ENCODE assay signal across 12 cellular contexts in genomic region chr10:14545827-14546226, GRCh38.
A peak's percentile ranks its signal among the peaks of the same experiment; 100 is the strongest.
DNase-seq lines count a peak whose midpoint lies in the region; ATAC-seq and TF ChIP-seq lines count a peak whose summit lies in the region.
"Had no signal": no experiment of that assay in that cellular context is flagged by ENCODE, and none has a peak within 500 bp of the region (broad histone marks: within the 10 kb centered on the region; RNA-seq: fewer than 3 reads in every experiment).

No MANE protein-coding gene starts in this region.

- POLR2A ChIA-PET in CD4-positive, alpha-beta memory T cell (lab: Charles Lee; ENCODE audit: partially characterized antibody), result interaction anchor here (0.9 to 4.5 kb wide), 6 partner anchors 7 to 47 kb away, joined by 3 to 50 read pairs (median 4); no protein-coding TSS in a partner anchor

- H3K27ac Mint-ChIP-seq in CD4-positive, alpha-beta memory T cell, result peak overlapping the region; percentile 26 to 94 (median 73)
- H3K27ac Mint-ChIP-seq in central memory CD8-positive, alpha-beta T cell (ENCODE audit: low read depth), result peak overlapping the region; percentile 57

- no peaks in the 10 kb centered on the region for H3K9me3 Mint-ChIP-seq in CD4-positive, alpha-beta memory T cell
- no peaks in the 10 kb centered on the region for H3K9me3 Mint-ChIP-seq in central memory CD8-positive, alpha-beta T cell

- peaks cover 94% of the 10 kb centered on the region for H3K4me1 ChIP-seq in CD4-positive, alpha-beta memory T cell (ENCODE audit: insufficient read depth, low read length)
- H3K4me1 ChIP-seq: colonic mucosa had no signal

- H3K36me3 ChIP-seq in CD4-positive, alpha-beta memory T cell (ENCODE audit: insufficient read depth, low read length), result peaks cover 24% of the 10 kb centered on the region
- H3K36me3 ChIP-seq: colonic mucosa had no signal

- no peaks in the 10 kb centered on the region for H3K27me3 ChIP-seq in CD4-positive, alpha-beta memory T cell (ENCODE audit: insufficient read depth, low read length)
- H3K27me3 ChIP-seq: colonic mucosa had no signal

- ATAC-seq in central memory CD8-positive, alpha-beta T cell (replicated peaks; ENCODE audit: extremely low read depth, poor library complexity, severe bottlenecking), result no peak
- no peak for ATAC-seq in GM21723 (IDR thresholded peaks at IDR 0.05; ENCODE audit: unreplicated experiment)

- DNase-seq in CD4-positive, alpha-beta memory T cell, result no peak
- DNase-seq in LNCaP clone FGC (ENCODE audit: low read depth) (peak; percentile 17), myocyte (ENCODE audit: low read depth) (peak; percentile 55), MV-4-11 (lab: John Stamatoyannopoulos, UW) (no peak), activated gamma-delta T cell treated with Interleukin-2 at 50 U/mL for 16 hours (no peak), DMS79 treated with DMSO at 0.1 percent for 48 hours (lab: John Stamatoyannopoulos, UW) (no peak)
- no peak for DNase-seq in central memory CD8-positive, alpha-beta T cell (ENCODE audit: low spot score in 2 of 2)
- DNase-seq: activated T-cell treated with anti-CD3 and anti-CD28 coated beads, Interleukin-2, amount 50 U/mL, for 1 hour; colonic mucosa; hypothalamus; NCI-H69 had no signal

- no peaks in the 10 kb centered on the region for H3K9me3 ChIP-seq in CD4-positive, alpha-beta memory T cell (ENCODE audit: control insufficient read depth in 1 of 2, low read length in 2 of 2)
- H3K9me3 ChIP-seq: colonic mucosa had no signal

- no peaks in the 10 kb centered on the region for H3K27me3 Mint-ChIP-seq in CD4-positive, alpha-beta memory T cell
- H3K27me3 Mint-ChIP-seq in central memory CD8-positive, alpha-beta T cell, result no peaks in the 10 kb centered on the region

- H3K27ac ChIP-seq in CD4-positive, alpha-beta memory T cell (ENCODE audit: low read depth, low read length), result no peak overlapping the region
- H3K27ac ChIP-seq: colonic mucosa had no signal

- CTCF ChIA-PET in CD4-positive, alpha-beta memory T cell (lab: Charles Lee; ENCODE audit: partially characterized antibody), result interaction anchor here (1.0 to 3.5 kb wide), 4 partner anchors 9 to 103 kb away, joined by 3 to 21 read pairs (median 4); no protein-coding TSS in a partner anchor

- H3K4me1 Mint-ChIP-seq in CD4-positive, alpha-beta memory T cell, result peaks cover 72 to 96% (median 83%) of the 10 kb centered on the region in 4 donors
- peaks cover 91% of the 10 kb centered on the region for H3K4me1 Mint-ChIP-seq in central memory CD8-positive, alpha-beta T cell

- peaks cover 35 to 70% of the 10 kb centered on the region in 2 donors for H3K36me3 Mint-ChIP-seq in CD4-positive, alpha-beta memory T cell
- peaks cover 35% of the 10 kb centered on the region for H3K36me3 Mint-ChIP-seq in central memory CD8-positive, alpha-beta T cell (ENCODE audit: insufficient read depth)

- H3K4me3 ChIP-seq in CD4-positive, alpha-beta memory T cell (ENCODE audit: low read length in 2 of 2), result no peak overlapping the region
- no peak overlapping the region for H3K4me3 ChIP-seq in LNCaP clone FGC (ENCODE audit: low read depth, low read length)
- H3K4me3 ChIP-seq: colonic mucosa had no signal

- H3K4me3 Mint-ChIP-seq in CD4-positive, alpha-beta memory T cell, result peak overlapping the region in 1 of 8 donors; percentile 38
- H3K4me3 Mint-ChIP-seq in central memory CD8-positive, alpha-beta T cell, result no peak overlapping the region

- no peak for TF ChIP-seq CTCF in LNCaP clone FGC (IDR thresholded peaks at IDR 0.05; ENCODE audit: control insufficient read depth, extremely low read depth, insufficient read depth)

- intact Hi-C loops in CD4-positive, alpha-beta memory T cell (cut with micrococcal nuclease), result no loop called here

Comparison
In these comparisons a context has a peak if more than half of its experiments do, and no peak if none do; other contexts are left out.
1. DNase-seq: peak in LNCaP clone FGC (single experiment) and myocyte (single experiment); none in CD4-positive, alpha-beta memory T cell (0 of 5), central memory CD8-positive, alpha-beta T cell (0 of 2), MV-4-11 (single experiment), activated gamma-delta T cell treated with Interleukin-2 at 50 U/mL for 16 hours (single experiment) and DMS79 treated with DMSO at 0.1 percent for 48 hours (single experiment).